Comparison of ENCODE assay signal across 1 cellular context in genomic region chr11:8201524-8202365, GRCh38.
A peak's percentile ranks its signal among the peaks of the same experiment; 100 is the strongest.
TF ChIP-seq lines count a peak whose summit lies in the region.

No MANE protein-coding gene starts in this region.

TF ChIP-seq in GM12878, 131 proteins besides CTCF, POLR2A, EP300 and RAD21 (continued from another document):
- TF ChIP-seq ZNF207 (IDR thresholded peaks at IDR 0.05; ENCODE audit: borderline replicate concordance) (no peak), HDGF (IDR thresholded peaks at IDR 0.05) (no peak), DPF2 (IDR thresholded peaks at IDR 0.05) (peak; percentile 39; the same call in 1 of the 2 replicates), ASH2L (IDR thresholded peaks at IDR 0.05; ENCODE audit: borderline replicate concordance, low read depth) (no peak), MYC (IDR thresholded peaks at IDR 0.05; ENCODE audit: insufficient read depth, insufficient read length, insufficient replicate concordance, low read length, severe bottlenecking) (no peak), SUZ12 (IDR thresholded peaks at IDR 0.05; ENCODE audit: unreplicated experiment) (no peak), MYB (IDR thresholded peaks at IDR 0.05; ENCODE audit: borderline replicate concordance, low read depth, low read length) (no peak), ZNF384 (IDR thresholded peaks at IDR 0.05; ENCODE audit: borderline replicate concordance, low read depth, low read length) (no peak), ZNF622 (IDR thresholded peaks at IDR 0.05) (no peak), MTA3 (IDR thresholded peaks at IDR 0.05; ENCODE audit: borderline replicate concordance, low read length) (no peak), PKNOX1 (IDR thresholded peaks at IDR 0.05) (no peak), RBBP5 (conservative IDR thresholded peaks at IDR 0.05) (no peak), RFX5 (IDR thresholded peaks at IDR 0.05; ENCODE audit: low read depth, low read length) (no peak), MAX (IDR thresholded peaks at IDR 0.05; ENCODE audit: low read depth, low read length) (peak; percentile 64; the same call in 1 of the 2 replicates), MEF2B (IDR thresholded peaks at IDR 0.05; ENCODE audit: partially characterized antibody, poor library complexity, severe bottlenecking) (peak; percentile 32), SP1 (IDR thresholded peaks at IDR 0.05; ENCODE audit: low read depth, low read length) (no peak), CHD2 (IDR thresholded peaks at IDR 0.05; ENCODE audit: borderline replicate concordance, low read depth, low read length) (no peak), NFYA (IDR thresholded peaks at IDR 0.05; ENCODE audit: borderline replicate concordance, low read depth, low read length) (no peak), BCL11A (IDR thresholded peaks at IDR 0.05; ENCODE audit: low read depth, low read length) (no peak), POLR2AphosphoS2 (IDR thresholded peaks at IDR 0.05; ENCODE audit: low read depth, low read length) (no peak), KLF5 (IDR thresholded peaks at IDR 0.05; ENCODE audit: partially characterized antibody) (no peak), CHD1 (IDR thresholded peaks at IDR 0.05; ENCODE audit: low read depth, low read length) (no peak), TCF7 (IDR thresholded peaks at IDR 0.05; ENCODE audit: borderline replicate concordance) (no peak), STAT3 (IDR thresholded peaks at IDR 0.05; ENCODE audit: low read depth, low read length) (no peak), IKZF1 (conservative IDR thresholded peaks at IDR 0.05) (peak; percentile 61), PRDM15 (CRISPR knock-in tag; IDR thresholded peaks at IDR 0.05) (no peak), USF2 (IDR thresholded peaks at IDR 0.05; ENCODE audit: borderline replicate concordance, low read depth, low read length) (peak; percentile 83), ZBED1 (IDR thresholded peaks at IDR 0.05; ENCODE audit: borderline replicate concordance) (no peak)
- TF ChIP-seq, protein P1, sequence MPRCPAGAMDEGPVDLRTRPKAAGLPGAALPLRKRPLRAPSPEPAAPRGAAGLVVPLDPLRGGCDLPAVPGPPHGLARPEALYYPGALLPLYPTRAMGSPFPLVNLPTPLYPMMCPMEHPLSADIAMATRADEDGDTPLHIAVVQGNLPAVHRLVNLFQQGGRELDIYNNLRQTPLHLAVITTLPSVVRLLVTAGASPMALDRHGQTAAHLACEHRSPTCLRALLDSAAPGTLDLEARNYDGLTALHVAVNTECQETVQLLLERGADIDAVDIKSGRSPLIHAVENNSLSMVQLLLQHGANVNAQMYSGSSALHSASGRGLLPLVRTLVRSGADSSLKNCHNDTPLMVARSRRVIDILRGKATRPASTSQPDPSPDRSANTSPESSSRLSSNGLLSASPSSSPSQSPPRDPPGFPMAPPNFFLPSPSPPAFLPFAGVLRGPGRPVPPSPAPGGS (IDR thresholded peaks at IDR 0.05; ENCODE audit: borderline replicate concordance, insufficient read depth, low read depth, low read length, poor library complexity, severe bottlenecking): no peak
- TF ChIP-seq, protein P2, sequence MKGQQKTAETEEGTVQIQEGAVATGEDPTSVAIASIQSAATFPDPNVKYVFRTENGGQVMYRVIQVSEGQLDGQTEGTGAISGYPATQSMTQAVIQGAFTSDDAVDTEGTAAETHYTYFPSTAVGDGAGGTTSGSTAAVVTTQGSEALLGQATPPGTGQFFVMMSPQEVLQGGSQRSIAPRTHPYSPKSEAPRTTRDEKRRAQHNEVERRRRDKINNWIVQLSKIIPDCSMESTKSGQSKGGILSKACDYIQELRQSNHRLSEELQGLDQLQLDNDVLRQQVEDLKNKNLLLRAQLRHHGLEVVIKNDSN (IDR thresholded peaks at IDR 0.05; ENCODE audit: borderline replicate concordance, extremely low read length, insufficient read depth, low read depth, low read length): peak; percentile 53
- TF ChIP-seq, protein P3, sequence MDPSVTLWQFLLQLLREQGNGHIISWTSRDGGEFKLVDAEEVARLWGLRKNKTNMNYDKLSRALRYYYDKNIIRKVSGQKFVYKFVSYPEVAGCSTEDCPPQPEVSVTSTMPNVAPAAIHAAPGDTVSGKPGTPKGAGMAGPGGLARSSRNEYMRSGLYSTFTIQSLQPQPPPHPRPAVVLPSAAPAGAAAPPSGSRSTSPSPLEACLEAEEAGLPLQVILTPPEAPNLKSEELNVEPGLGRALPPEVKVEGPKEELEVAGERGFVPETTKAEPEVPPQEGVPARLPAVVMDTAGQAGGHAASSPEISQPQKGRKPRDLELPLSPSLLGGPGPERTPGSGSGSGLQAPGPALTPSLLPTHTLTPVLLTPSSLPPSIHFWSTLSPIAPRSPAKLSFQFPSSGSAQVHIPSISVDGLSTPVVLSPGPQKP (IDR thresholded peaks at IDR 0.05; ENCODE audit: low read depth, low read length): no peak
- TF ChIP-seq, protein P4, sequence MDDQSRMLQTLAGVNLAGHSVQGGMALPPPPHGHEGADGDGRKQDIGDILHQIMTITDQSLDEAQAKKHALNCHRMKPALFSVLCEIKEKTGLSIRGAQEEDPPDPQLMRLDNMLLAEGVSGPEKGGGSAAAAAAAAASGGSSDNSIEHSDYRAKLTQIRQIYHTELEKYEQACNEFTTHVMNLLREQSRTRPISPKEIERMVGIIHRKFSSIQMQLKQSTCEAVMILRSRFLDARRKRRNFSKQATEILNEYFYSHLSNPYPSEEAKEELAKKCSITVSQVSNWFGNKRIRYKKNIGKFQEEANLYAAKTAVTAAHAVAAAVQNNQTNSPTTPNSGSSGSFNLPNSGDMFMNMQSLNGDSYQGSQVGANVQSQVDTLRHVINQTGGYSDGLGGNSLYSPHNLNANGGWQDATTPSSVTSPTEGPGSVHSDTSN (IDR thresholded peaks at IDR 0.05; ENCODE audit: insufficient replicate concordance, low read depth, low read length): no peak
- TF ChIP-seq, protein P5, sequence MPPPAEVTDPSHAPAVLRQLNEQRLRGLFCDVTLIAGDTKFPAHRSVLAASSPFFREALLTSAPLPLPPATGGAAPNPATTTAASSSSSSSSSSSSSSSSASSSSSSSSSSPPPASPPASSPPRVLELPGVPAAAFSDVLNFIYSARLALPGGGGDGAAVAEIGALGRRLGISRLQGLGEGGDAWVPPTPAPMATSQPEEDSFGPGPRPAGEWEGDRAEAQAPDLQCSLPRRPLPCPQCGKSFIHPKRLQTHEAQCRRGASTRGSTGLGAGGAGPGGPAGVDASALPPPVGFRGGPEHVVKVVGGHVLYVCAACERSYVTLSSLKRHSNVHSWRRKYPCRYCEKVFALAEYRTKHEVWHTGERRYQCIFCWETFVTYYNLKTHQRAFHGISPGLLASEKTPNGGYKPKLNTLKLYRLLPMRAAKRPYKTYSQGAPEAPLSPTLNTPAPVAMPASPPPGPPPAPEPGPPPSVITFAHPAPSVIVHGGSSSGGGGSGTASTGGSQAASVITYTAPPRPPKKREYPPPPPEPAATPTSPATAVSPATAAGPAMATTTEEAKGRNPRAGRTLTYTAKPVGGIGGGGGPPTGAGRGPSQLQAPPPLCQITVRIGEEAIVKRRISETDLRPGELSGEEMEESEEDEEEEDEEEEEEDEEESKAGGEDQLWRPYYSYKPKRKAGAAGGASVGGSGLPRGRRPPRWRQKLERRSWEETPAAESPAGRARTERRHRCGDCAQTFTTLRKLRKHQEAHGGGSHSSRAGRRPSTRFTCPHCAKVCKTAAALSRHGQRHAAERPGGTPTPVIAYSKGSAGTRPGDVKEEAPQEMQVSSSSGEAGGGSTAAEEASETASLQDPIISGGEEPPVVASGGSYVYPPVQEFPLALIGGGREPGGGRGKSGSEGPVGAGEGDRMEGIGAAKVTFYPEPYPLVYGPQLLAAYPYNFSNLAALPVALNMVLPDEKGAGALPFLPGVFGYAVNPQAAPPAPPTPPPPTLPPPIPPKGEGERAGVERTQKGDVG (CRISPR knock-in tag; IDR thresholded peaks at IDR 0.05): no peak
- TF ChIP-seq, protein P6, sequence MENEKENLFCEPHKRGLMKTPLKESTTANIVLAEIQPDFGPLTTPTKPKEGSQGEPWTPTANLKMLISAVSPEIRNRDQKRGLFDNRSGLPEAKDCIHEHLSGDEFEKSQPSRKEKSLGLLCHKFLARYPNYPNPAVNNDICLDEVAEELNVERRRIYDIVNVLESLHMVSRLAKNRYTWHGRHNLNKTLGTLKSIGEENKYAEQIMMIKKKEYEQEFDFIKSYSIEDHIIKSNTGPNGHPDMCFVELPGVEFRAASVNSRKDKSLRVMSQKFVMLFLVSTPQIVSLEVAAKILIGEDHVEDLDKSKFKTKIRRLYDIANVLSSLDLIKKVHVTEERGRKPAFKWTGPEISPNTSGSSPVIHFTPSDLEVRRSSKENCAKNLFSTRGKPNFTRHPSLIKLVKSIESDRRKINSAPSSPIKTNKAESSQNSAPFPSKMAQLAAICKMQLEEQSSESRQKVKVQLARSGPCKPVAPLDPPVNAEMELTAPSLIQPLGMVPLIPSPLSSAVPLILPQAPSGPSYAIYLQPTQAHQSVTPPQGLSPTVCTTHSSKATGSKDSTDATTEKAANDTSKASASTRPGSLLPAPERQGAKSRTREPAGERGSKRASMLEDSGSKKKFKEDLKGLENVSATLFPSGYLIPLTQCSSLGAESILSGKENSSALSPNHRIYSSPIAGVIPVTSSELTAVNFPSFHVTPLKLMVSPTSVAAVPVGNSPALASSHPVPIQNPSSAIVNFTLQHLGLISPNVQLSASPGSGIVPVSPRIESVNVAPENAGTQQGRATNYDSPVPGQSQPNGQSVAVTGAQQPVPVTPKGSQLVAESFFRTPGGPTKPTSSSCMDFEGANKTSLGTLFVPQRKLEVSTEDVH (IDR thresholded peaks at IDR 0.05; ENCODE audit: low read depth, partially characterized antibody): no peak
- TF ChIP-seq, protein P7, sequence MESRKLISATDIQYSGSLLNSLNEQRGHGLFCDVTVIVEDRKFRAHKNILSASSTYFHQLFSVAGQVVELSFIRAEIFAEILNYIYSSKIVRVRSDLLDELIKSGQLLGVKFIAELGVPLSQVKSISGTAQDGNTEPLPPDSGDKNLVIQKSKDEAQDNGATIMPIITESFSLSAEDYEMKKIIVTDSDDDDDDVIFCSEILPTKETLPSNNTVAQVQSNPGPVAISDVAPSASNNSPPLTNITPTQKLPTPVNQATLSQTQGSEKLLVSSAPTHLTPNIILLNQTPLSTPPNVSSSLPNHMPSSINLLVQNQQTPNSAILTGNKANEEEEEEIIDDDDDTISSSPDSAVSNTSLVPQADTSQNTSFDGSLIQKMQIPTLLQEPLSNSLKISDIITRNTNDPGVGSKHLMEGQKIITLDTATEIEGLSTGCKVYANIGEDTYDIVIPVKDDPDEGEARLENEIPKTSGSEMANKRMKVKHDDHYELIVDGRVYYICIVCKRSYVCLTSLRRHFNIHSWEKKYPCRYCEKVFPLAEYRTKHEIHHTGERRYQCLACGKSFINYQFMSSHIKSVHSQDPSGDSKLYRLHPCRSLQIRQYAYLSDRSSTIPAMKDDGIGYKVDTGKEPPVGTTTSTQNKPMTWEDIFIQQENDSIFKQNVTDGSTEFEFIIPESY (IDR thresholded peaks at IDR 0.05): no peak
